8 cellular contexts compared by ENCODE assay signal in the genomic region with DNA sequence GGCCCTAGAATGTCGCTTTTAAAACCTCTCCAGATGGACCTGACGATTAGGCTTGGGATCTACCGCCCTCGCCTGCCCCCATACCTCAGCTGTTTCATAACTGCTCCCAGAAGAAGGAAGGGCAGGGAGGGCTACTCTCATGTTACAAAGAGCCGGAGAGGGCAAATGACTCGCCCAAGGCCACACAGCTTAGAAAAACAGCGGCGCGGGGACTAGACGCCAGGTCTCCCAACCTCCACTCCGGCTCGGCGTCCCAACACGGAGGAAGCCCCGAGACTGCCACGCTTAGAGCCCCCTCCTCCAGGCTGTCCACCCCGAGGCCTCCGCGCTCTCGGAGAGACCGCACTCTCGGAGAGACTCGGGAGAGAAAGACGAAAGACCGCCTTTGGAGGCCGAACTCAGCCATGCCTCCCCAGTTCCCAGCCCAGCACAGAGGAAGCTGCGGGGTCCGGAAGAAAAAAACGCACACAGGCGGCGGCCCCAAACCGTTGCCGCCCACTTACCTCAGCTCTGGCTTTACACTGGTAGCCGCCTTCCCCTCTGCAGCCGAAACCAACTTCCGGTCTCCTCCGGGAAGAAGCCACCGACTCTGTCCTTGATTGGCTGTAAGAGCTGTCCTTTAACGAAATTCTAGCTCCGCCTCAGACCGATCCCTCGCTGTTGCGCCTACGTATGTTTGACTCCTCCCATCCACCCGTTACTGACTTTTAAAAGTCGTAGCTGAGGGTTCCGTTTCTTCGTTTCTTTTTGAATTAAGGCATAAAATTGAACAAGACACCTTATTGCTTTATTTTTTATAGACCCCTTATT. TPM values are rescaled to one million over a fixed set of nuclear protein-coding genes. Genes with fewer than 3 reads are reported as not detected.
A peak's percentile ranks its signal among the peaks of the same experiment; 100 is the strongest.
DNase-seq lines count a peak whose midpoint lies in the region; ATAC-seq lines count a peak whose summit lies in the region.

A gene with protein sequence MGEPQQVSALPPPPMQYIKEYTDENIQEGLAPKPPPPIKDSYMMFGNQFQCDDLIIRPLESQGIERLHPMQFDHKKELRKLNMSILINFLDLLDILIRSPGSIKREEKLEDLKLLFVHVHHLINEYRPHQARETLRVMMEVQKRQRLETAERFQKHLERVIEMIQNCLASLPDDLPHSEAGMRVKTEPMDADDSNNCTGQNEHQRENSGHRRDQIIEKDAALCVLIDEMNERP (minus strand): TSS at position 549 of the 810 bp plus-strand sequence. CDS start 3,434 bp downstream, outside the sequence.

- H3K9me3 ChIP-seq in Karpas-422 (ENCODE audit: low read length), result no peaks in the 10 kb centered on the region

- H3K4me3 ChIP-seq in Karpas-422 (ENCODE audit: low read length), result peak within 1 kb of the TSS; percentile 86

- peak; percentile 93 for DNase-seq in DMS79 treated with DMSO at 0.1 percent for 48 hours (lab: John Stamatoyannopoulos, UW)
- DNase-seq in Karpas-422, result peak; percentile 100
- DNase-seq in RKO (ENCODE audit: low spot score), result peak; percentile 99
- peak; percentile 86 for DNase-seq in activated T-helper 1 cell treated with Interleukin-2 at 50 U/mL for 16 hours (ENCODE audit: low read depth)
- DNase-seq in fibroblast of gingiva (ENCODE audit: low read depth), result peak; percentile 99
- DNase-seq in naive B cell, result peak; percentile 95

- peak within 1 kb of the TSS; percentile 87 to 99 (median 97) for H3K4me3 Mint-ChIP-seq in naive B cell
- H3K4me3 Mint-ChIP-seq in stimulated activated memory B cell treated with anti-CD40 and anti-IgM and Interleukin-4, amounts not matched to agents 10 μg/mL and 1 μg/mL and 100 μg/mL, for 72 hours, result peak within 1 kb of the TSS; percentile 97

- peak within 1 kb of the TSS; percentile 98 for H3K4me2 ChIP-seq in Karpas-422 (ENCODE audit: low read depth, low read length, poor library complexity, severe bottlenecking)

- H2AFZ ChIP-seq in Karpas-422 (ENCODE audit: low read length), result peak within 1 kb of the TSS; percentile 95

- H3K36me3 ChIP-seq in Karpas-422 (ENCODE audit: insufficient read depth, low read length), result peaks cover 14% of the 10 kb centered on the region

- H3K27ac ChIP-seq in Karpas-422 (ENCODE audit: low read length), result peak within 1 kb of the TSS; percentile 76

- H3K36me3 Mint-ChIP-seq in naive B cell, result peaks cover 5 to 10% of the 10 kb centered on the region in 2 donors
- H3K36me3 Mint-ChIP-seq in stimulated activated memory B cell treated with anti-CD40 and anti-IgM and Interleukin-4, amounts not matched to agents 10 μg/mL and 1 μg/mL and 100 μg/mL, for 72 hours, result peaks cover 25% of the 10 kb centered on the region

- peaks cover 22 to 38% (median 37%) of the 10 kb centered on the region in 3 donors for H3K4me1 Mint-ChIP-seq in naive B cell
- peaks cover 29% of the 10 kb centered on the region for H3K4me1 Mint-ChIP-seq in stimulated activated memory B cell treated with anti-CD40 and anti-IgM and Interleukin-4, amounts not matched to agents 10 μg/mL and 1 μg/mL and 100 μg/mL, for 72 hours

- no peaks in the 10 kb centered on the region for H3K27me3 ChIP-seq in Karpas-422 (ENCODE audit: low read length)

- H3K9me2 ChIP-seq in Karpas-422 (replicated peaks; ENCODE audit: insufficient read depth, low read length), result no peaks in the 10 kb centered on the region

- ATAC-seq in GM21825 (IDR thresholded peaks at IDR 0.05; ENCODE audit: unreplicated experiment), result peak; percentile 100
- peak; percentile 96 to 98 for ATAC-seq in naive B cell (ENCODE audit: low read depth in 2 of 2)
- ATAC-seq in stimulated activated memory B cell treated with anti-CD40 and anti-IgM and Interleukin-4, amounts not matched to agents 10 μg/mL and 1 μg/mL and 100 μg/mL, for 72 hours, result peak; percentile 100

- H3K9ac ChIP-seq in Karpas-422 (ENCODE audit: low read length), result peak within 1 kb of the TSS; percentile 97

- H4K20me1 ChIP-seq in Karpas-422 (ENCODE audit: insufficient read depth, low read depth, low read length), result peaks cover 5% of the 10 kb centered on the region

- peaks cover 17% of the 10 kb centered on the region for H3K4me1 ChIP-seq in Karpas-422 (ENCODE audit: low read length)

- H3K27me3 Mint-ChIP-seq in naive B cell, result no peaks in the 10 kb centered on the region
- no peaks in the 10 kb centered on the region for H3K27me3 Mint-ChIP-seq in stimulated activated memory B cell treated with anti-CD40 and anti-IgM and Interleukin-4, amounts not matched to agents 10 μg/mL and 1 μg/mL and 100 μg/mL, for 72 hours

- no peaks in the 10 kb centered on the region for H3K9me3 Mint-ChIP-seq in naive B cell
- no peaks in the 10 kb centered on the region for H3K9me3 Mint-ChIP-seq in stimulated activated memory B cell treated with anti-CD40 and anti-IgM and Interleukin-4, amounts not matched to agents 10 μg/mL and 1 μg/mL and 100 μg/mL, for 72 hours

- H3K27ac Mint-ChIP-seq in naive B cell, result peak within 1 kb of the TSS; percentile 95 to 99 (median 98)
- peak within 1 kb of the TSS; percentile 98 for H3K27ac Mint-ChIP-seq in stimulated activated memory B cell treated with anti-CD40 and anti-IgM and Interleukin-4, amounts not matched to agents 10 μg/mL and 1 μg/mL and 100 μg/mL, for 72 hours

- H3K79me2 ChIP-seq in Karpas-422 (ENCODE audit: low read length), result peaks cover 19% of the 10 kb centered on the region

RNA-seq across cellular contexts. Expression of the gene that starts here (rescaled TPM):
- total RNA-seq in Karpas-422 (2014; rRNA removed; shearing (Covaris generic); ENCODE audit: low replicate concordance), result 10.6 and 12.2 TPM in 2 replicates
- polyA plus RNA-seq in naive B cell (ENCODE audit: low read depth in 6 of 6), result 10 to 100 TPM; 15.9 to 22.3 (median 20.1) TPM

Comparison
In these comparisons a context has a peak if more than half of its experiments do, and no peak if none do; other contexts are left out.
1. Peak in every context shown above with its lines: DNase-seq, ATAC-seq, H3K4me3 ChIP-seq and H3K27ac ChIP-seq.